Comparison of ENCODE assay signal across 9 cellular contexts in genomic region chr17:17922198-17922901, GRCh38. TPM values are rescaled to one million over a fixed set of nuclear protein-coding genes. Genes with fewer than 3 reads are reported as not detected.
DNase-seq lines count a peak whose midpoint lies in the region; ATAC-seq and TF ChIP-seq lines count a peak whose summit lies in the region.
"Had no signal": no experiment of that assay in that cellular context is flagged by ENCODE, and none has a peak within 500 bp of the region (broad histone marks: within the 10 kb centered on the region; RNA-seq: fewer than 3 reads in every experiment).

No MANE protein-coding gene starts in this region.

- H3K27ac ChIP-seq in cingulate gyrus (ENCODE audit: low read depth, low read length) (peak overlapping the region; percentile 89), Karpas-422 (ENCODE audit: low read length) (no peak overlapping the region)

- in situ Hi-C loops in GM13977 (cut with MboI; ENCODE audit: low pct_unique_long_range_greater_than_20kb, low sequenced_read_pairs, unreplicated experiment): no loop called here

- no peaks in the 10 kb centered on the region for H3K79me2 ChIP-seq in Karpas-422 (ENCODE audit: low read length)

- no peak overlapping the region for H3K4me3 Mint-ChIP-seq in stimulated activated naive CD8-positive, alpha-beta T cell treated with anti-CD3 and anti-CD28 coated beads, Interleukin-15, Interleukin-2, amounts not matched to agents 100 ng/mL and 50 ng/mL, for 24 hours
- no peak overlapping the region for H3K4me3 Mint-ChIP-seq in mesothelial cell of epicardium
- no peak overlapping the region for H3K4me3 Mint-ChIP-seq in effector memory CD8-positive, alpha-beta T cell
- H3K4me3 Mint-ChIP-seq: activated naive CD8-positive, alpha-beta T cell had no signal

- no peaks in the 10 kb centered on the region for H3K36me3 Mint-ChIP-seq in stimulated activated naive CD8-positive, alpha-beta T cell treated with anti-CD3 and anti-CD28 coated beads, Interleukin-15, Interleukin-2, amounts not matched to agents 100 ng/mL and 50 ng/mL, for 24 hours (ENCODE audit: low read depth)
- H3K36me3 Mint-ChIP-seq in mesothelial cell of epicardium: peaks cover 5% of the 10 kb centered on the region
- H3K36me3 Mint-ChIP-seq in effector memory CD8-positive, alpha-beta T cell (ENCODE audit: insufficient read depth): peaks cover 3% of the 10 kb centered on the region
- H3K36me3 Mint-ChIP-seq: activated naive CD8-positive, alpha-beta T cell had no signal

- H4K20me1 ChIP-seq in Karpas-422 (ENCODE audit: insufficient read depth, low read depth, low read length): peaks cover 5% of the 10 kb centered on the region; the same call in 1 of the 2 replicates

- no peak overlapping the region for H3K4me3 ChIP-seq in Karpas-422 (ENCODE audit: low read length)

- ATAC-seq in stimulated activated naive CD8-positive, alpha-beta T cell treated with anti-CD3 and anti-CD28 coated beads, Interleukin-15, Interleukin-2, amounts not matched to agents 100 U/mL and 50 U/mL, for 24 hours: no peak
- ATAC-seq in effector memory CD8-positive, alpha-beta T cell (replicated peaks): no peak
- no peak for ATAC-seq in GM18867 (IDR thresholded peaks at IDR 0.05; ENCODE audit: unreplicated experiment)

- no peaks in the 10 kb centered on the region for H3K36me3 ChIP-seq in Karpas-422 (ENCODE audit: insufficient read depth, low read length)

- TF ChIP-seq CTCF in mesothelial cell of epicardium (IDR thresholded peaks at IDR 0.05; ENCODE audit: unreplicated experiment): no peak
- TF ChIP-seq CTCF in GM13977 (IDR thresholded peaks at IDR 0.05; ENCODE audit: extremely low read depth, insufficient read depth, missing control alignments): no peak

- no peaks in the 10 kb centered on the region for H3K9me3 ChIP-seq in Karpas-422 (ENCODE audit: low read length)

- H3K4me1 ChIP-seq in Karpas-422 (ENCODE audit: low read length): no peaks in the 10 kb centered on the region

- H3K27me3 ChIP-seq in Karpas-422 (ENCODE audit: low read length): no peaks in the 10 kb centered on the region

- H2AFZ ChIP-seq in Karpas-422 (ENCODE audit: low read length): no peak overlapping the region

- no peak for DNase-seq in stimulated activated naive CD8-positive, alpha-beta T cell treated with anti-CD3 and anti-CD28 coated beads, Interleukin-15, Interleukin-2, amounts not matched to agents 100 U/mL and 50 U/mL, for 24 hours
- DNase-seq in mesothelial cell of epicardium (ENCODE audit: low spot score in 2 of 2, unreplicated experiment in 2 of 2) (no peak), GM13977 (ENCODE audit: low spot score) (no peak), Karpas-422 (no peak)
- no peak for DNase-seq in effector memory CD8-positive, alpha-beta T cell

- H3K27me3 Mint-ChIP-seq in stimulated activated naive CD8-positive, alpha-beta T cell treated with anti-CD3 and anti-CD28 coated beads, Interleukin-15, Interleukin-2, amounts not matched to agents 100 ng/mL and 50 ng/mL, for 24 hours: no peaks in the 10 kb centered on the region
- H3K27me3 Mint-ChIP-seq in mesothelial cell of epicardium (ENCODE audit: low read depth): no peaks in the 10 kb centered on the region
- H3K27me3 Mint-ChIP-seq in effector memory CD8-positive, alpha-beta T cell: no peaks in the 10 kb centered on the region
- H3K27me3 Mint-ChIP-seq: activated naive CD8-positive, alpha-beta T cell had no signal

- H3K9ac ChIP-seq in Karpas-422 (ENCODE audit: low read length): no peak overlapping the region

- H3K9me3 Mint-ChIP-seq in stimulated activated naive CD8-positive, alpha-beta T cell treated with anti-CD3 and anti-CD28 coated beads, Interleukin-15, Interleukin-2, amounts not matched to agents 100 ng/mL and 50 ng/mL, for 24 hours: no peaks in the 10 kb centered on the region
- peaks cover 7% of the 10 kb centered on the region for H3K9me3 Mint-ChIP-seq in mesothelial cell of epicardium
- no peaks in the 10 kb centered on the region for H3K9me3 Mint-ChIP-seq in effector memory CD8-positive, alpha-beta T cell

- H3K27ac Mint-ChIP-seq in stimulated activated naive CD8-positive, alpha-beta T cell treated with anti-CD3 and anti-CD28 coated beads, Interleukin-15, Interleukin-2, amounts not matched to agents 100 ng/mL and 50 ng/mL, for 24 hours: peak overlapping the region; percentile 3
- peak overlapping the region; percentile 100 for H3K27ac Mint-ChIP-seq in mesothelial cell of epicardium
- peak overlapping the region in 1 of 2 donors; percentile 76 for H3K27ac Mint-ChIP-seq in effector memory CD8-positive, alpha-beta T cell
- H3K27ac Mint-ChIP-seq: activated naive CD8-positive, alpha-beta T cell had no signal

- no peak overlapping the region for H3K4me2 ChIP-seq in Karpas-422 (ENCODE audit: low read depth, low read length, poor library complexity, severe bottlenecking)

- no peaks in the 10 kb centered on the region for H3K9me2 ChIP-seq in Karpas-422 (replicated peaks; ENCODE audit: insufficient read depth, low read length)

- H3K4me1 Mint-ChIP-seq in stimulated activated naive CD8-positive, alpha-beta T cell treated with anti-CD3 and anti-CD28 coated beads, Interleukin-15, Interleukin-2, amounts not matched to agents 100 ng/mL and 50 ng/mL, for 24 hours (ENCODE audit: low read depth): peaks cover 20% of the 10 kb centered on the region
- peaks cover 65% of the 10 kb centered on the region for H3K4me1 Mint-ChIP-seq in mesothelial cell of epicardium
- peaks cover 11 to 12% of the 10 kb centered on the region in 2 donors for H3K4me1 Mint-ChIP-seq in effector memory CD8-positive, alpha-beta T cell (ENCODE audit: low read depth in 2 of 2)

RNA-seq across cellular contexts. Expression of gene TOM1L2, which starts 49.9 kb away (rescaled TPM):
- total RNA-seq in mesothelial cell of epicardium: 122 to 126 TPM (median 123 TPM) in 3 replicates
- total RNA-seq in Karpas-422 (2014; rRNA removed; shearing (Covaris generic); ENCODE audit: low replicate concordance): 6.0 and 6.4 TPM in 2 replicates

RNA-seq across cellular contexts. Expression of gene DRC3, which starts 50.3 kb away (rescaled TPM):
- 2.9 to 3.2 TPM (median 3.2 TPM) in 3 replicates for total RNA-seq in mesothelial cell of epicardium
- total RNA-seq in Karpas-422 (2014; rRNA removed; shearing (Covaris generic); ENCODE audit: low replicate concordance): 4.5 TPM in 1 of 2 replicates, not detected in the other

Comparison
In these comparisons a context has a peak if more than half of its experiments do, and no peak if none do; other contexts are left out.
1. RNA of gene TOM1L2, which starts 49.9 kb away (total RNA-seq): 122 to 126 TPM in mesothelial cell of epicardium; 6.0 to 6.4 TPM in Karpas-422; every median in the first group is over 10 times any median in the second.